1 cellular context compared by ENCODE assay signal in the genomic region with DNA sequence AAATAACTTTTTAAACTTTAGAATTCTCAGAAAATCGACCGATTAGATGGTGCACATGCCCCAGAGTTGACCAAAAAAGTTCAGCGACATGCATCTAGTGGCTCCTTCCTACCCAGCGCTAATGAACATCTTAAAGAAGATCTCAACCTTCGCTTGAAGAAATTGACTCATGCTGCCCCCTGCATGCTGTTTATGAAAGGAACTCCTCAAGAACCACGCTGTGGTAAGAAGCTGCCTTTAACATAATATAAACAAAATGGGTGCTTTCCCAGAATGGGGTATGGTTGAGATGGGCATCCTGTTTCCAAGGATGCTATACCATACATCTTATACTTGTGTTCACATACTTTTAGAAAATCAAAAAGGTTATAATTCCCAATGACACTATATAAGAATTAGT.
TF ChIP-seq lines count a peak whose summit lies in the region.

No MANE protein-coding gene starts in this region.

TF ChIP-seq in WTC11, 78 proteins besides CTCF, POLR2A, EP300 and RAD21 (continued from another document):
- TF ChIP-seq, protein P1, sequence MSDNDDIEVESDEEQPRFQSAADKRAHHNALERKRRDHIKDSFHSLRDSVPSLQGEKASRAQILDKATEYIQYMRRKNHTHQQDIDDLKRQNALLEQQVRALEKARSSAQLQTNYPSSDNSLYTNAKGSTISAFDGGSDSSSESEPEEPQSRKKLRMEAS (CRISPR knock-in tag; IDR thresholded peaks at IDR 0.05): no peak
- TF ChIP-seq, protein P2, sequence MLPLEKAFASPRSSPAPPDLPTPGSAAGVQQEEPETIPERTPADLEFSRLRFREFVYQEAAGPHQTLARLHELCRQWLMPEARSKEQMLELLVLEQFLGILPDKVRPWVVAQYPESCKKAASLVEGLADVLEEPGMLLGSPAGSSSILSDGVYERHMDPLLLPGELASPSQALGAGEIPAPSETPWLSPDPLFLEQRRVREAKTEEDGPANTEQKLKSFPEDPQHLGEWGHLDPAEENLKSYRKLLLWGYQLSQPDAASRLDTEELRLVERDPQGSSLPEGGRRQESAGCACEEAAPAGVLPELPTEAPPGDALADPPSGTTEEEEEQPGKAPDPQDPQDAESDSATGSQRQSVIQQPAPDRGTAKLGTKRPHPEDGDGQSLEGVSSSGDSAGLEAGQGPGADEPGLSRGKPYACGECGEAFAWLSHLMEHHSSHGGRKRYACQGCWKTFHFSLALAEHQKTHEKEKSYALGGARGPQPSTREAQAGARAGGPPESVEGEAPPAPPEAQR (CRISPR knock-in tag; IDR thresholded peaks at IDR 0.05): no peak
- TF ChIP-seq, protein P3, sequence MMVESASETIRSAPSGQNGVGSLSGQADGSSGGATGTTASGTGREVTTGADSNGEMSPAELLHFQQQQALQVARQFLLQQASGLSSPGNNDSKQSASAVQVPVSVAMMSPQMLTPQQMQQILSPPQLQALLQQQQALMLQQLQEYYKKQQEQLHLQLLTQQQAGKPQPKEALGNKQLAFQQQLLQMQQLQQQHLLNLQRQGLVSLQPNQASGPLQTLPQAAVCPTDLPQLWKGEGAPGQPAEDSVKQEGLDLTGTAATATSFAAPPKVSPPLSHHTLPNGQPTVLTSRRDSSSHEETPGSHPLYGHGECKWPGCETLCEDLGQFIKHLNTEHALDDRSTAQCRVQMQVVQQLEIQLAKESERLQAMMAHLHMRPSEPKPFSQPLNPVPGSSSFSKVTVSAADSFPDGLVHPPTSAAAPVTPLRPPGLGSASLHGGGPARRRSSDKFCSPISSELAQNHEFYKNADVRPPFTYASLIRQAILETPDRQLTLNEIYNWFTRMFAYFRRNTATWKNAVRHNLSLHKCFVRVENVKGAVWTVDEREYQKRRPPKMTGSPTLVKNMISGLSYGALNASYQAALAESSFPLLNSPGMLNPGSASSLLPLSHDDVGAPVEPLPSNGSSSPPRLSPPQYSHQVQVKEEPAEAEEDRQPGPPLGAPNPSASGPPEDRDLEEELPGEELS (CRISPR knock-in tag; IDR thresholded peaks at IDR 0.05): no peak
- TF ChIP-seq FOXJ3 (CRISPR knock-in tag; IDR thresholded peaks at IDR 0.05; ENCODE audit: borderline replicate concordance): no peak
TF ChIP-seq in WTC11: peak in this region for 0.
